28 cellular contexts compared by ENCODE assay signal in genomic region chr12:28121899-28122655, GRCh38.
DNase-seq lines count a peak whose midpoint lies in the region; TF ChIP-seq lines count a peak whose summit lies in the region.
"Had no signal": no experiment of that assay in that cellular context is flagged by ENCODE, and none has a peak within 500 bp of the region (broad histone marks: within the 10 kb centered on the region; RNA-seq: fewer than 3 reads in every experiment).

No MANE protein-coding gene starts in this region.

- no peak overlapping the region for H4K8ac ChIP-seq in mesenchymal stem cell (ENCODE audit: low read length)

- H3K4ac ChIP-seq in mesenchymal stem cell (ENCODE audit: low read depth in 1 of 2, low read length in 2 of 2): no peak overlapping the region

- H3K4me1 ChIP-seq in HEK293 (ENCODE audit: control insufficient read depth, insufficient read depth, low read length) (no peaks in the 10 kb centered on the region), mesenchymal stem cell (ENCODE audit: control insufficient read depth, insufficient read depth, low read depth, low read length) (no peaks in the 10 kb centered on the region)
- H3K4me1 ChIP-seq: BE2C had no signal

- H3K4me2 ChIP-seq in mesenchymal stem cell (ENCODE audit: low read length, poor library complexity, severe bottlenecking): no peak overlapping the region
- H3K4me2 ChIP-seq: GM23338, PC-9 had no signal

- no peak overlapping the region for H3K27ac Mint-ChIP-seq in activated naive CD8-positive, alpha-beta T cell treated with anti-CD3 and anti-CD28 coated beads for 36 hours
- H3K27ac Mint-ChIP-seq: CD14-positive monocyte; CD8-positive, alpha-beta memory T cell; GM23338; H9; IgD-negative memory B cell; T-helper 1 cell treated with Interleukin-12 subunit alpha and Interleukin-12 subunit beta and Interleukin-4 antibody, amounts not matched to agents 30 μg/mL and 1 μg/mL, for 36 hours had no signal

- H3K27ac ChIP-seq in HEK293 (ENCODE audit: extremely low read depth, low read depth, low read length) (no peak overlapping the region), SK-N-MC (peak overlapping the region; percentile 37; the same call in 1 of the 2 replicates), mesenchymal stem cell (ENCODE audit: low read length, poor library complexity, severe bottlenecking) (no peak overlapping the region)
- H3K27ac ChIP-seq: PC-9 had no signal

- no peaks in the 10 kb centered on the region for H3K36me3 Mint-ChIP-seq in activated naive CD8-positive, alpha-beta T cell treated with anti-CD3 and anti-CD28 coated beads for 36 hours
- H3K36me3 Mint-ChIP-seq: CD14-positive monocyte; CD8-positive, alpha-beta memory T cell; IgD-negative memory B cell had no signal

- H2BK12ac ChIP-seq in mesenchymal stem cell (ENCODE audit: low read length in 2 of 2): no peak overlapping the region

- no peaks in the 10 kb centered on the region for H3K36me3 ChIP-seq in HEK293 (ENCODE audit: control insufficient read depth in 2 of 2, insufficient read depth in 1 of 2, low read length in 2 of 2)
- H3K36me3 ChIP-seq in SK-N-MC (ENCODE audit: insufficient read depth, low read length): no peaks in the 10 kb centered on the region
- no peaks in the 10 kb centered on the region for H3K36me3 ChIP-seq in mesenchymal stem cell (ENCODE audit: control insufficient read depth in 1 of 2, insufficient read depth in 2 of 2, low read depth in 1 of 2, low read length in 2 of 2)
- H3K36me3 ChIP-seq: BE2C had no signal

- H2AK5ac ChIP-seq in mesenchymal stem cell (ENCODE audit: low read length, severe bottlenecking): no peak overlapping the region

- no peak overlapping the region for H3K23ac ChIP-seq in mesenchymal stem cell (ENCODE audit: low read length in 2 of 2)

- H3K9ac ChIP-seq in SK-N-MC (ENCODE audit: insufficient read length) (no peak overlapping the region), mesenchymal stem cell (ENCODE audit: low read length) (no peak overlapping the region)

- H3K27me3 Mint-ChIP-seq in activated naive CD8-positive, alpha-beta T cell treated with anti-CD3 and anti-CD28 coated beads for 36 hours: peaks cover under 1% of the 10 kb centered on the region

- H3K27me3 ChIP-seq in mesenchymal stem cell (ENCODE audit: control insufficient read depth in 1 of 2, insufficient read depth in 1 of 2, low read length in 2 of 2): no peaks in the 10 kb centered on the region
- H3K27me3 ChIP-seq: BE2C had no signal

- no peak overlapping the region for H2BK15ac ChIP-seq in mesenchymal stem cell (ENCODE audit: low read depth, poor library complexity, severe bottlenecking)

- DNase-seq in SK-N-MC (ENCODE audit: low read depth, low spot score) (no peak), mesenchymal stem cell (peak; percentile 5), renal cortical epithelial cell (ENCODE audit: low read depth) (peak; percentile 7), Ammon's horn (ENCODE audit: low spot score) (no peak), hypothalamus (lab: John Stamatoyannopoulos, UW) (no peak)
- no peak for DNase-seq in stimulated activated CD4-positive, alpha-beta T cell treated with anti-CD3 and anti-CD28 coated beads, Interleukin-1b, Interleukin-23, amount 100 ng/mL, for 48 hours
- DNase-seq in activated naive CD8-positive, alpha-beta T cell treated with anti-CD3 and anti-CD28 coated beads for 36 hours: no peak
- DNase-seq: BE2C; CD8-positive, alpha-beta memory T cell; DMS 273 treated with DMSO at 0.1 percent for 48 hours; DMS79; H9; Karpas-422; NCI-H1092; NCI-H1417 treated with DMSO at 0.1 percent for 48 hours; NCI-H1694 treated with DMSO at 0.1 percent for 48 hours; NCI-H2081 treated with DMSO at 0.1 percent for 48 hours; NCI-H2171; NCI-H226; NCI-H510A; NCI-H748 treated with DMSO at 0.1 percent for 48 hours; PC-9; SW 1271 had no signal

- no peak overlapping the region for H4K91ac ChIP-seq in mesenchymal stem cell (ENCODE audit: low read length)

- no peak overlapping the region for H3K14ac ChIP-seq in mesenchymal stem cell (ENCODE audit: low read length in 2 of 2)

- CTCF ChIA-PET in HEK293 (lab: Yijun Ruan, JAX): no interaction called here

- H3K79me1 ChIP-seq in mesenchymal stem cell (replicated peaks; ENCODE audit: low read length, poor library complexity, severe bottlenecking): no peaks in the 10 kb centered on the region

- H2AFZ ChIP-seq in mesenchymal stem cell (ENCODE audit: low read depth, low read length): no peak overlapping the region
- H2AFZ ChIP-seq: GM23338, PC-9 had no signal

- H3K9me3 ChIP-seq in HEK293 (ENCODE audit: control insufficient read depth, insufficient read depth, low read depth, low read length) (no peaks in the 10 kb centered on the region), SK-N-MC (ENCODE audit: low read depth, low read length) (no peaks in the 10 kb centered on the region), mesenchymal stem cell (ENCODE audit: control insufficient read depth, low read length) (no peaks in the 10 kb centered on the region)
- H3K9me3 ChIP-seq: BE2C had no signal

- TF ChIP-seq CTCF in HEK293 (tag by site-specific recombination; IDR thresholded peaks at IDR 0.05): no peak

- no peak overlapping the region for H2BK120ac ChIP-seq in mesenchymal stem cell (ENCODE audit: low read depth, low read length)

- over 99% methylated on average over 2 of the region's 4 CpGs for WGBS in mesenchymal stem cell

- H3K4me3 Mint-ChIP-seq in activated naive CD8-positive, alpha-beta T cell treated with anti-CD3 and anti-CD28 coated beads for 36 hours: no peak overlapping the region
- H3K4me3 Mint-ChIP-seq: CD14-positive monocyte; CD8-positive, alpha-beta memory T cell; GM23338; H9; IgD-negative memory B cell; T-helper 1 cell treated with Interleukin-12 subunit alpha and Interleukin-12 subunit beta and Interleukin-4 antibody, amounts not matched to agents 30 μg/mL and 1 μg/mL, for 36 hours had no signal

- H3K18ac ChIP-seq in mesenchymal stem cell (ENCODE audit: low read depth in 1 of 2, low read length in 2 of 2): no peak overlapping the region

- no peaks in the 10 kb centered on the region for H3K9me3 Mint-ChIP-seq in activated naive CD8-positive, alpha-beta T cell treated with anti-CD3 and anti-CD28 coated beads for 36 hours
- H3K9me3 Mint-ChIP-seq: CD8-positive, alpha-beta memory T cell; GM23338; H9; T-helper 1 cell treated with Interleukin-12 subunit alpha and Interleukin-12 subunit beta and Interleukin-4 antibody, amounts not matched to agents 30 μg/mL and 1 μg/mL, for 36 hours had no signal

- no peak overlapping the region for H3K4me3 ChIP-seq in HEK293 (ENCODE audit: low read depth, low read length)
- no peak overlapping the region for H3K4me3 ChIP-seq in SK-N-MC
- H3K4me3 ChIP-seq in mesenchymal stem cell (ENCODE audit: insufficient read depth in 1 of 2, low read depth in 1 of 2, low read length in 2 of 2): no peak overlapping the region
- H3K4me3 ChIP-seq: GM23338, PC-9 had no signal

- POLR2A ChIA-PET in HEK293 (lab: Yijun Ruan, JAX): no interaction called here

- H3K4me1 Mint-ChIP-seq in activated naive CD8-positive, alpha-beta T cell treated with anti-CD3 and anti-CD28 coated beads for 36 hours: no peaks in the 10 kb centered on the region
- H3K4me1 Mint-ChIP-seq: CD14-positive monocyte; CD8-positive, alpha-beta memory T cell; GM23338; H9; IgD-negative memory B cell had no signal

- no peak overlapping the region for H2BK5ac ChIP-seq in mesenchymal stem cell (ENCODE audit: low read depth, low read length, poor library complexity, severe bottlenecking)

TF ChIP-seq in HEK293, 187 proteins besides CTCF, POLR2A, EP300 and RAD21:
- TF ChIP-seq PRDM1 (tag by site-specific recombination; IDR thresholded peaks at IDR 0.05): peak; percentile 63; the same call in 1 of the 2 replicates
- TF ChIP-seq ZNF211 (tag by site-specific recombination; IDR thresholded peaks at IDR 0.05; ENCODE audit: low read depth): no peak
- no peak for TF ChIP-seq ZNF529 (tag by site-specific recombination; IDR thresholded peaks at IDR 0.05; ENCODE audit: insufficient replicate concordance)
- peak; percentile 70 for TF ChIP-seq ZNF366 (tag by site-specific recombination; conservative IDR thresholded peaks at IDR 0.05)
- no peak for TF ChIP-seq ZNF140 (tag by site-specific recombination; IDR thresholded peaks at IDR 0.05)
- TF ChIP-seq, protein P1, sequence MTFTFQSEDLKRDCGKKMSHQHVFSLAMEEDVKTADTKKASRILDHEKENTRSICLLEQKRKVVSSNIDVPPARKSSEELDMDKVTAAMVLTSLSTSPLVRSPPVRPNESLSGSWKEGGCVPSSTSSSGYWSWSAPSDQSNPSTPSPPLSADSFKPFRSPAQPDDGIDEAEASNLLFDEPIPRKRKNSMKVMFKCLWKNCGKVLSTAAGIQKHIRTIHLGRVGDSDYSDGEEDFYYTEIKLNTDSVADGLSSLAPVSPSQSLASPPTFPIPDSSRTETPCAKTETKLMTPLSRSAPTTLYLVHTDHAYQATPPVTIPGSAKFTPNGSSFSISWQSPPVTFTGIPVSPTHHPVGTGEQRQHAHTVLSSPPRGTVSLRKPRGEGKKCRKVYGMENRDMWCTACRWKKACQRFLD (tag by site-specific recombination; IDR thresholded peaks at IDR 0.05): no peak
- TF ChIP-seq SCRT2 (tag by site-specific recombination; IDR thresholded peaks at IDR 0.05): no peak

Comparison
In these comparisons a context has a peak if more than half of its experiments do, and no peak if none do; other contexts are left out.
1. DNase-seq: peak in mesenchymal stem cell (single experiment) and renal cortical epithelial cell (single experiment); none in SK-N-MC (single experiment), stimulated activated CD4-positive, alpha-beta T cell treated with anti-CD3 and anti-CD28 coated beads, Interleukin-1b, Interleukin-23, amount 100 ng/mL, for 48 hours (single experiment), Ammon's horn (single experiment), activated naive CD8-positive, alpha-beta T cell treated with anti-CD3 and anti-CD28 coated beads for 36 hours (single experiment) and hypothalamus (0 of 51).